In genomic region chr11:8331767-8332166, GRCh38 we compare ENCODE assay signal across 28 cellular contexts.
DNase-seq lines count a peak whose midpoint lies in the region; ATAC-seq, FAIRE-seq and TF ChIP-seq lines count a peak whose summit lies in the region.
"Had no signal": no experiment of that assay in that cellular context is flagged by ENCODE, and none has a peak within 500 bp of the region (broad histone marks: within the 10 kb centered on the region; RNA-seq: fewer than 3 reads in every experiment).

No MANE protein-coding gene starts in this region.

- H4K20me1 ChIP-seq in GM12878 (ENCODE audit: control insufficient read depth, insufficient read depth), result no peaks in the 10 kb centered on the region

- no peak for TF ChIP-seq EP300 in GM12878 (IDR thresholded peaks at IDR 0.05; ENCODE audit: borderline replicate concordance in 1 of 2, control insufficient read depth in 1 of 2, low read depth in 2 of 2, low read length in 2 of 2)

- POLR2A ChIA-PET in GM12878 (lab: Charles Lee), result no interaction called here

- intact Hi-C loops in GM12878 (cut with micrococcal nuclease; ENCODE audit: unreplicated experiment), result no loop called here

- TF ChIP-seq CTCF in GM12878 (IDR thresholded peaks at IDR 0.05 in 2 of 3, conservative IDR thresholded peaks at IDR 0.05 in 1 of 3; ENCODE audit: control insufficient read depth in 2 of 3, extremely low read depth in 1 of 3, insufficient read depth in 1 of 3, low read depth in 3 of 3, low read length in 3 of 3), result no peak

- no peaks in the 10 kb centered on the region for H3K79me2 ChIP-seq in GM12878 (ENCODE audit: control insufficient read depth, insufficient read depth, low read length)

- H3K9ac ChIP-seq in GM12878 (ENCODE audit: control insufficient read depth, insufficient read depth, low read length), result no peak overlapping the region
- H3K9ac ChIP-seq: KMS-11 had no signal

- no peak overlapping the region for H3K4me2 ChIP-seq in GM12878 (ENCODE audit: control insufficient read depth, insufficient read depth)
- H3K4me2 ChIP-seq: KMS-11 had no signal

- no TSS peak for BruUV-seq in GM12878 (replicated peaks; lab: Mats Ljungman, UMichigan)

- no peaks in the 10 kb centered on the region for H3K9me3 ChIP-seq in GM12878 (replicated peaks; ENCODE audit: control insufficient read depth, insufficient read depth, low read length)
- H3K9me3 ChIP-seq: body of pancreas, Caco-2, esophagus squamous epithelium, heart left ventricle had no signal

- DNase-seq in Daoy (ENCODE audit: low read depth) (peak; percentile 69), MV-4-11 (lab: John Stamatoyannopoulos, UW) (peak; percentile 53), GM12878 (ENCODE audit: low read depth, low spot score) (no peak), renal cortical epithelial cell (ENCODE audit: low read depth) (peak; percentile 49), nucleus accumbens (lab: John Stamatoyannopoulos, UW) (no peak), GM19240 (ENCODE audit: insufficient read length, low spot score) (no peak), DMS79 treated with DMSO at 0.1 percent for 48 hours (lab: John Stamatoyannopoulos, UW) (no peak)
- DNase-seq: activated CD4-positive, alpha-beta T cell treated with anti-CD3 and anti-CD28 coated beads, Interleukin-2, amount 50 U/mL, for 4 hours; activated naive CD8-positive, alpha-beta T cell treated with anti-CD3 and anti-CD28 coated beads, Interleukin-2, amount 50 U/mL, for 24 hours; activated T-cell treated with anti-CD3 and anti-CD28 coated beads, Interleukin-2, amount 50 U/mL, for 48 hours; Caco-2; cerebellar nuclear complex; DMS53; esophagus squamous epithelium; foreskin keratinocyte; H9; natural killer cell; NCI-H146; stimulated activated CD4-positive, alpha-beta T cell treated with anti-CD3 and anti-CD28 coated beads, Interleukin-15, amount 100 ng/mL, for 24 hours; stimulated activated CD4-positive, alpha-beta T cell treated with anti-CD3 and anti-CD28 coated beads, Interleukin-4, amount 100 ng/mL, for 4 hours; trophoblast cell had no signal

- in situ Hi-C loops in GM12878 (cut with MboI), result no loop called here

- RAD21 ChIA-PET in GM12878 (lab: Charles Lee; ENCODE audit: unreplicated experiment), result no interaction called here

- peak overlapping the region; percentile 30; the same call in 1 of the 2 replicates for H2AFZ ChIP-seq in GM12878 (ENCODE audit: control insufficient read depth, low read depth, low read length)

- no peak overlapping the region for H3K27ac ChIP-seq in GM12878 (ENCODE audit: control insufficient read depth, insufficient read depth)
- H3K27ac ChIP-seq: body of pancreas, esophagus squamous epithelium, foreskin keratinocyte, heart left ventricle, HL-60, KMS-11 had no signal

- CTCF ChIA-PET in GM12878 (lab: Yijun Ruan, JAX), result interaction anchor here (0.7 to 1.0 kb wide), 2 partner anchors 10 to 13 kb away, joined by 3 read pairs; no protein-coding TSS in a partner anchor

- no peak for ATAC-seq in GM12878
- ATAC-seq in HG02852 (IDR thresholded peaks at IDR 0.05; ENCODE audit: unreplicated experiment), result no peak
- ATAC-seq: activated naive CD8-positive, alpha-beta T cell treated with anti-CD3 and anti-CD28 coated beads, Interleukin-2, amount 50 U/mL, for 24 hours; body of pancreas; foreskin keratinocyte; heart left ventricle; SK-N-SH treated with all-trans-retinoic acid at 6 μM for 48 hours had no signal

- H3K4me3 ChIP-seq in GM12878, result no peak overlapping the region
- H3K4me3 ChIP-seq: body of pancreas, esophagus squamous epithelium, heart left ventricle, lung had no signal

- peaks cover 28% of the 10 kb centered on the region for H3K4me1 ChIP-seq in GM12878 (ENCODE audit: control insufficient read depth, insufficient read depth, low read length)
- H3K4me1 ChIP-seq: Caco-2 had no signal

- H3K36me3 ChIP-seq in GM12878 (ENCODE audit: control insufficient read depth in 2 of 2, insufficient read depth in 2 of 2, low read length in 1 of 2), result no peaks in the 10 kb centered on the region
- H3K36me3 ChIP-seq: esophagus squamous epithelium, heart left ventricle had no signal

- TF ChIP-seq RAD21 in GM12878 (IDR thresholded peaks at IDR 0.05; ENCODE audit: insufficient read depth, low read depth, low read length), result no peak

- no peak for TF ChIP-seq POLR2A in GM12878 (IDR thresholded peaks at IDR 0.05; ENCODE audit: low read depth, low read length)

- H3K27me3 ChIP-seq in GM12878 (replicated peaks in 1 of 2; ENCODE audit: control insufficient read depth in 2 of 2, insufficient read depth in 2 of 2, low read length in 1 of 2), result no peaks in the 10 kb centered on the region
- H3K27me3 ChIP-seq: body of pancreas had no signal

- no peak for FAIRE-seq in GM12878 (lab: Jason Lieb, UNC)

- 37% methylated on average over 3 of the region's 3 CpGs for WGBS in GM12878 (ENCODE audit: insufficient coverage, insufficient replicate concordance, low lambda C conversion rate, missing lambda C conversion rate)

- SMC1A ChIA-PET in GM12878 (lab: Charles Lee; ENCODE audit: uncharacterized antibody, unreplicated experiment), result interaction anchor here (1.5 kb wide), 1 partner anchor 235 kb away, joined by 5 read pairs; no protein-coding TSS in a partner anchor

TF ChIP-seq in GM12878, 131 proteins besides CTCF, POLR2A, EP300 and RAD21:
- TF ChIP-seq SMAD5 (IDR thresholded peaks at IDR 0.05; ENCODE audit: low read depth) (no peak), FOS (IDR thresholded peaks at IDR 0.05; ENCODE audit: borderline replicate concordance, extremely low read depth, insufficient read length) (no peak), CEBPZ (IDR thresholded peaks at IDR 0.05; ENCODE audit: low read depth, low read length) (no peak), POLR2AphosphoS2 (IDR thresholded peaks at IDR 0.05; ENCODE audit: low read depth, low read length) (no peak), ZNF217 (IDR thresholded peaks at IDR 0.05) (no peak), WRNIP1 (IDR thresholded peaks at IDR 0.05; ENCODE audit: borderline replicate concordance, low read depth, low read length) (no peak), ZBED1 (IDR thresholded peaks at IDR 0.05; ENCODE audit: borderline replicate concordance) (no peak), FOXK2 (IDR thresholded peaks at IDR 0.05) (no peak), NFIC (IDR thresholded peaks at IDR 0.05; ENCODE audit: low read depth, low read length) (no peak), CBX3 (IDR thresholded peaks at IDR 0.05; ENCODE audit: borderline replicate concordance, low read depth) (no peak), EGR1 (IDR thresholded peaks at IDR 0.05; ENCODE audit: borderline replicate concordance in 1 of 2, low read depth in 2 of 2, low read length in 2 of 2) (no peak)

Comparison
In these comparisons a context has a peak if more than half of its experiments do, and no peak if none do; other contexts are left out.
1. DNase-seq: peak in Daoy (single experiment), MV-4-11 (single experiment) and renal cortical epithelial cell (single experiment); none in GM12878 (single experiment), nucleus accumbens (0 of 56), GM19240 (single experiment) and DMS79 treated with DMSO at 0.1 percent for 48 hours (single experiment).